ENCODE assay signal across 8 cellular contexts in genomic region chr11:124798991-124799383, GRCh38. TPM values are rescaled to one million over a fixed set of nuclear protein-coding genes. Genes with fewer than 3 reads are reported as not detected.
DNase-seq lines count a peak whose midpoint lies in the region; ATAC-seq and TF ChIP-seq lines count a peak whose summit lies in the region.

No MANE protein-coding gene starts in this region.

- H3K4me3 ChIP-seq in epithelial cell of esophagus (ENCODE audit: low read length) (peak overlapping the region; percentile 70), osteoblast (ENCODE audit: insufficient read depth, low read length) (peak overlapping the region; percentile 87)

- peaks cover 58% of the 10 kb centered on the region for H3K79me2 ChIP-seq in osteoblast (ENCODE audit: insufficient read depth, low read length)

- H3K4me2 ChIP-seq in osteoblast (ENCODE audit: insufficient read depth, low read length) = peak overlapping the region; percentile 98

- no peaks in the 10 kb centered on the region for H3K36me3 ChIP-seq in osteoblast (ENCODE audit: insufficient read depth, low read length)

- H4K20me1 ChIP-seq in osteoblast (ENCODE audit: insufficient read depth, low read length) = peaks cover 22% of the 10 kb centered on the region

- peaks cover 24% of the 10 kb centered on the region for H3K4me1 ChIP-seq in osteoblast (ENCODE audit: insufficient read depth, low read length)

- TF ChIP-seq CTCF in epithelial cell of esophagus (IDR thresholded peaks at IDR 0.05; ENCODE audit: insufficient read depth, low read depth, low read length, missing control alignments) (no peak), osteoblast (IDR thresholded peaks at IDR 0.05; ENCODE audit: extremely low read depth, low read depth, low read length) (no peak)

- no peaks in the 10 kb centered on the region for H3K27me3 ChIP-seq in osteoblast (ENCODE audit: insufficient read depth, low read length)

- peak overlapping the region; percentile 37 for H3K27ac ChIP-seq in osteoblast (ENCODE audit: low read depth, low read length)

- peak overlapping the region; percentile 63 for H2AFZ ChIP-seq in osteoblast (ENCODE audit: low read length)

- ATAC-seq in GM18511 (IDR thresholded peaks at IDR 0.05; ENCODE audit: unreplicated experiment) (peak; percentile 22), HG02973 (IDR thresholded peaks at IDR 0.05; ENCODE audit: unreplicated experiment) (peak; percentile 26)

- no peaks in the 10 kb centered on the region for H3K9me3 ChIP-seq in osteoblast (ENCODE audit: low read depth, low read length)

- DNase-seq in AG08395 (ENCODE audit: low spot score) (peak; percentile 57), SK-N-DZ (ENCODE audit: low spot score) (peak; percentile 1), epithelial cell of esophagus (ENCODE audit: low read depth) (peak; percentile 42), osteoblast (ENCODE audit: insufficient read length, low spot score, missing footprints) (peak; percentile 72), NCI-H2196 treated with DMSO at 0.1 percent for 48 hours (lab: John Stamatoyannopoulos, UW; ENCODE audit: unreplicated experiment) (no peak), mesenteric fat pad (ENCODE audit: low spot score) (no peak)

RNA-seq across cellular contexts. Expression of gene MSANTD2, which starts 1.2 kb away (rescaled TPM):
- polyA plus RNA-seq in SK-N-DZ (2014; cell fraction: cytosol; rRNA removed) = 9.6 and 12.7 TPM in 2 replicates
- 35.3 and 43.4 TPM in 2 replicates for polyA plus RNA-seq in SK-N-DZ (2014; cell fraction: nucleus; rRNA removed)
- total RNA-seq in osteoblast (10.6 and 10.9 TPM in 2 replicates), mesenteric fat pad (11.3 TPM)

RNA-seq across cellular contexts. Expression of gene ESAM, which starts 36.9 kb away (rescaled TPM):
- 0.27 TPM in 1 of 2 replicates, not detected in the other for polyA plus RNA-seq in SK-N-DZ (2014; cell fraction: cytosol; rRNA removed)
- 0.22 and 0.64 TPM in 2 replicates for polyA plus RNA-seq in SK-N-DZ (2014; cell fraction: nucleus; rRNA removed)
- total RNA-seq in osteoblast = under 0.01 and 0.29 TPM in 2 replicates
- total RNA-seq in mesenteric fat pad = 84.0 TPM

RNA-seq across cellular contexts. Expression of gene VSIG2, which starts 46.9 kb away (rescaled TPM):
- polyA plus RNA-seq in SK-N-DZ (2014; cell fraction: cytosol; rRNA removed) = 0.21 and 0.41 TPM in 2 replicates
- 1.2 and 2.7 TPM in 2 replicates for polyA plus RNA-seq in SK-N-DZ (2014; cell fraction: nucleus; rRNA removed)
- total RNA-seq in osteoblast (not detected in 2 replicates), mesenteric fat pad (2.0 TPM)

RNA-seq across cellular contexts. Expression of gene NRGN, which starts 59.2 kb away (rescaled TPM):
- polyA plus RNA-seq in SK-N-DZ (2014; cell fraction: cytosol; rRNA removed) = 4.6 and 5.8 TPM in 2 replicates
- polyA plus RNA-seq in SK-N-DZ (2014; cell fraction: nucleus; rRNA removed) = 4.3 and 7.7 TPM in 2 replicates
- total RNA-seq in osteoblast (under 0.01 TPM in 1 of 2 replicates, not detected in the other), mesenteric fat pad (4.0 TPM)

Comparison
In these comparisons a context has a peak if more than half of its experiments do, and no peak if none do; other contexts are left out.
1. DNase-seq: peak in AG08395 (single experiment), SK-N-DZ (single experiment), epithelial cell of esophagus (single experiment) and osteoblast (single experiment); none in NCI-H2196 treated with DMSO at 0.1 percent for 48 hours (single experiment) and mesenteric fat pad (single experiment).
2. RNA of gene ESAM, which starts 36.9 kb away (total RNA-seq): 84.0 TPM in mesenteric fat pad (single experiment); under 0.01 to 0.29 TPM in osteoblast; every median in the first group is over 10 times any median in the second.